Comparison of ENCODE assay signal across 11 cellular contexts in genomic region chr22:39076117-39076516, GRCh38. TPM values are rescaled to one million over a fixed set of nuclear protein-coding genes. Genes with fewer than 3 reads are reported as not detected.
DNase-seq lines count a peak whose midpoint lies in the region; ATAC-seq, FAIRE-seq and TF ChIP-seq lines count a peak whose summit lies in the region.
"Not testable (repeated sequence)": the region's sequence is repeated elsewhere in the genome, so short reads cannot be mapped to it uniquely, and the experiment has no call there.
"Had no signal": no experiment of that assay in that cellular context is flagged by ENCODE, and none has a peak within 500 bp of the region (broad histone marks: within the 10 kb centered on the region; RNA-seq: fewer than 3 reads in every experiment).

No MANE protein-coding gene starts in this region.

- not testable (repeated sequence) for H3K27ac ChIP-seq in BLaER1 treated with 17β-estradiol and CSF1 and Interleukin-3, amounts not matched to agents 10 nM and 100 nM

- peaks cover 32% of the 10 kb centered on the region for H3K4me1 Mint-ChIP-seq in activated CD4-positive, alpha-beta T cell treated with anti-CD3 and anti-CD28 coated beads, Interleukin-2, amount 10 ng/mL, durations not matched to agents 24 days and 14 days
- H3K4me1 Mint-ChIP-seq in activated naive CD4-positive, alpha-beta T cell treated with anti-CD3 and anti-CD28 coated beads for 36 hours (ENCODE audit: low read depth): peaks cover 27% of the 10 kb centered on the region
- peaks cover 38 to 47% of the 10 kb centered on the region in 2 donors for H3K4me1 Mint-ChIP-seq in effector memory CD8-positive, alpha-beta T cell (ENCODE audit: low read depth in 2 of 2)
- H3K4me1 Mint-ChIP-seq in mesothelial cell of epicardium: peaks cover 21% of the 10 kb centered on the region
- H3K4me1 Mint-ChIP-seq in stimulated activated effector memory CD8-positive, alpha-beta T cell treated with anti-CD3 and anti-CD28 coated beads, Interleukin-12 subunit alpha, Interleukin-12 subunit beta, amount 100 ng/mL, for 72 hours: peaks cover 35% of the 10 kb centered on the region

- ATAC-seq in effector memory CD8-positive, alpha-beta T cell (replicated peaks); stimulated activated effector memory CD8-positive, alpha-beta T cell treated with anti-CD3 and anti-CD28 coated beads, Interleukin-12 subunit alpha, Interleukin-12 subunit beta, amount 100 ng/mL, for 72 hours: not testable (repeated sequence)

- intact Hi-C loops in activated CD4-positive, alpha-beta T cell treated with anti-CD3 and anti-CD28 coated beads, Interleukin-2, amount 10 ng/mL, durations not matched to agents 24 days and 14 days (cut with micrococcal nuclease): not testable (repeated sequence)
- intact Hi-C loops in activated naive CD4-positive, alpha-beta T cell treated with anti-CD3 and anti-CD28 coated beads for 36 hours (cut with micrococcal nuclease): loop anchor here (2.0 to 5.0 kb wide), 2 partner anchors 41 to 54 kb away; partner anchors contain the start of gene APOBEC3D

- H3K27me3 ChIP-seq in BLaER1 treated with 17β-estradiol and CSF1 and Interleukin-3, amounts not matched to agents 10 nM and 100 nM: not testable (repeated sequence)

- H3K9me3 ChIP-seq in BLaER1 treated with 17β-estradiol and CSF1 and Interleukin-3, amounts not matched to agents 10 nM and 100 nM (replicated peaks in 1 of 11): not testable (repeated sequence)

- DNase-seq in GM12891 (ENCODE audit: insufficient read length, low spot score); activated naive CD4-positive, alpha-beta T cell treated with anti-CD3 and anti-CD28 coated beads for 36 hours; effector memory CD8-positive, alpha-beta T cell; mesothelial cell of epicardium (ENCODE audit: low spot score in 2 of 2, unreplicated experiment in 2 of 2); stimulated activated effector memory CD8-positive, alpha-beta T cell treated with anti-CD3 and anti-CD28 coated beads, Interleukin-12 subunit alpha, Interleukin-12 subunit beta, amount 100 ng/mL, for 72 hours (ENCODE audit: low spot score in 2 of 2): not testable (repeated sequence)
- DNase-seq in NCI-H526 treated with DMSO at 0.1 percent for 48 hours (lab: John Stamatoyannopoulos, UW): peak; percentile 1
- peak; percentile 59 for DNase-seq in activated CD4-positive, alpha-beta T cell treated with anti-CD3 and anti-CD28 coated beads, Interleukin-2, amount 10 ng/mL, durations not matched to agents 24 days and 14 days

- not testable (repeated sequence) for H3K9ac ChIP-seq in BLaER1 treated with 17β-estradiol and CSF1 and Interleukin-3, amounts not matched to agents 10 nM and 100 nM

- not testable (repeated sequence) for H3K4me3 ChIP-seq in BLaER1 treated with 17β-estradiol and CSF1 and Interleukin-3, amounts not matched to agents 10 nM and 100 nM

- H3K27me3 Mint-ChIP-seq in activated CD4-positive, alpha-beta T cell treated with anti-CD3 and anti-CD28 coated beads, Interleukin-2, amount 10 ng/mL, durations not matched to agents 24 days and 14 days; activated naive CD4-positive, alpha-beta T cell treated with anti-CD3 and anti-CD28 coated beads for 36 hours (ENCODE audit: low read depth); effector memory CD8-positive, alpha-beta T cell; mesothelial cell of epicardium (ENCODE audit: low read depth): not testable (repeated sequence)

- H3K4me3 Mint-ChIP-seq in activated CD4-positive, alpha-beta T cell treated with anti-CD3 and anti-CD28 coated beads, Interleukin-2, amount 10 ng/mL, durations not matched to agents 24 days and 14 days: peak overlapping the region; percentile 77
- H3K4me3 Mint-ChIP-seq in activated naive CD4-positive, alpha-beta T cell treated with anti-CD3 and anti-CD28 coated beads for 36 hours: peak overlapping the region; percentile 64
- H3K4me3 Mint-ChIP-seq in effector memory CD8-positive, alpha-beta T cell: peak overlapping the region; percentile 76 to 98
- H3K4me3 Mint-ChIP-seq in mesothelial cell of epicardium: peak overlapping the region; percentile 63
- H3K4me3 Mint-ChIP-seq in stimulated activated effector memory CD8-positive, alpha-beta T cell treated with anti-CD3 and anti-CD28 coated beads, Interleukin-12 subunit alpha, Interleukin-12 subunit beta, amount 100 ng/mL, for 72 hours: peak overlapping the region; percentile 99

- peak overlapping the region in 10 of 11 experiments; percentile 48 to 89 (median 64); a peak in 19 of 22 replicates for H3K4me2 ChIP-seq in BLaER1 treated with 17β-estradiol and CSF1 and Interleukin-3, amounts not matched to agents 10 nM and 100 nM

- FAIRE-seq in GM12891 (lab: Jason Lieb, UNC): peak; percentile 35

- H3K36me3 Mint-ChIP-seq in activated CD4-positive, alpha-beta T cell treated with anti-CD3 and anti-CD28 coated beads, Interleukin-2, amount 10 ng/mL, durations not matched to agents 24 days and 14 days (ENCODE audit: low read depth): peaks cover 17% of the 10 kb centered on the region
- not testable (repeated sequence) for H3K36me3 Mint-ChIP-seq in activated naive CD4-positive, alpha-beta T cell treated with anti-CD3 and anti-CD28 coated beads for 36 hours (ENCODE audit: low read depth); mesothelial cell of epicardium
- H3K36me3 Mint-ChIP-seq in effector memory CD8-positive, alpha-beta T cell (ENCODE audit: insufficient read depth): peaks cover 43% of the 10 kb centered on the region
- peaks cover 50% of the 10 kb centered on the region for H3K36me3 Mint-ChIP-seq in stimulated activated effector memory CD8-positive, alpha-beta T cell treated with anti-CD3 and anti-CD28 coated beads, Interleukin-12 subunit alpha, Interleukin-12 subunit beta, amount 100 ng/mL, for 72 hours

- H4K20me1 ChIP-seq in BLaER1 treated with 17β-estradiol and CSF1 and Interleukin-3, amounts not matched to agents 10 nM and 100 nM: not testable (repeated sequence)

- peaks cover 2 to 15% (median 6%) of the 10 kb centered on the region in 11 experiments; a peak in 12 of 22 replicates for H3K36me3 ChIP-seq in BLaER1 treated with 17β-estradiol and CSF1 and Interleukin-3, amounts not matched to agents 10 nM and 100 nM

- not testable (repeated sequence) for TF ChIP-seq CTCF in mesothelial cell of epicardium (IDR thresholded peaks at IDR 0.05; ENCODE audit: unreplicated experiment)

- TF ChIP-seq POLR2A in GM12891 (IDR thresholded peaks at IDR 0.05; ENCODE audit: low read depth, low read length): not testable (repeated sequence)

- H3K4me1 ChIP-seq in BLaER1 treated with 17β-estradiol and CSF1 and Interleukin-3, amounts not matched to agents 10 nM and 100 nM: peaks cover 25 to 54% (median 43%) of the 10 kb centered on the region in 10 experiments

- CTCF ChIA-PET in activated naive CD4-positive, alpha-beta T cell treated with anti-CD3 and anti-CD28 coated beads for 36 hours (lab: Charles Lee): not testable (repeated sequence)

- not testable (repeated sequence) for H3K9me3 Mint-ChIP-seq in activated CD4-positive, alpha-beta T cell treated with anti-CD3 and anti-CD28 coated beads, Interleukin-2, amount 10 ng/mL, durations not matched to agents 24 days and 14 days; activated naive CD4-positive, alpha-beta T cell treated with anti-CD3 and anti-CD28 coated beads for 36 hours; effector memory CD8-positive, alpha-beta T cell; mesothelial cell of epicardium; stimulated activated effector memory CD8-positive, alpha-beta T cell treated with anti-CD3 and anti-CD28 coated beads, Interleukin-12 subunit alpha, Interleukin-12 subunit beta, amount 100 ng/mL, for 72 hours

- peak overlapping the region; percentile 88 for H3K27ac Mint-ChIP-seq in activated CD4-positive, alpha-beta T cell treated with anti-CD3 and anti-CD28 coated beads, Interleukin-2, amount 10 ng/mL, durations not matched to agents 24 days and 14 days
- peak overlapping the region; percentile 20 for H3K27ac Mint-ChIP-seq in activated naive CD4-positive, alpha-beta T cell treated with anti-CD3 and anti-CD28 coated beads for 36 hours
- peak overlapping the region; percentile 98 to 99 for H3K27ac Mint-ChIP-seq in effector memory CD8-positive, alpha-beta T cell
- H3K27ac Mint-ChIP-seq in mesothelial cell of epicardium: not testable (repeated sequence)
- H3K27ac Mint-ChIP-seq in stimulated activated effector memory CD8-positive, alpha-beta T cell treated with anti-CD3 and anti-CD28 coated beads, Interleukin-12 subunit alpha, Interleukin-12 subunit beta, amount 100 ng/mL, for 72 hours: peak overlapping the region; percentile 96

TF ChIP-seq in GM12891, 5 proteins besides CTCF, POLR2A, EP300 and RAD21:
- TF ChIP-seq POU2F2 (IDR thresholded peaks at IDR 0.05; ENCODE audit: low read depth, low read length): peak; percentile 74; the same call in 1 of the 2 replicates

RNA-seq across cellular contexts. Expression of gene APOBEC3G, which starts 1.0 kb away (rescaled TPM):
- polyA plus RNA-seq in GM12891 (2012; ENCODE audit: low read depth, missing spikeins): 88.3 TPM
- 47.2 and 48.5 TPM in 2 replicates for total RNA-seq in activated CD4-positive, alpha-beta T cell treated with anti-CD3 and anti-CD28 coated beads, Interleukin-2, amount 10 ng/mL, durations not matched to agents 24 days and 14 days
- total RNA-seq in activated naive CD4-positive, alpha-beta T cell treated with anti-CD3 and anti-CD28 coated beads for 36 hours: 10 to 100 TPM; 23.1 to 24.1 TPM
- total RNA-seq in mesothelial cell of epicardium: 5.5 to 6.7 TPM (median 6.1 TPM) in 3 replicates

RNA-seq across cellular contexts. Expression of gene APOBEC3H, which starts 20.9 kb away (rescaled TPM):
- polyA plus RNA-seq in GM12891 (2012; ENCODE audit: low read depth, missing spikeins): 20.9 TPM
- 5.8 and 7.6 TPM in 2 replicates for total RNA-seq in activated CD4-positive, alpha-beta T cell treated with anti-CD3 and anti-CD28 coated beads, Interleukin-2, amount 10 ng/mL, durations not matched to agents 24 days and 14 days
- total RNA-seq in activated naive CD4-positive, alpha-beta T cell treated with anti-CD3 and anti-CD28 coated beads for 36 hours: 10 to 100 TPM; 11.9 to 13.2 TPM
- 0.49 TPM in 1 of 3 replicates, not detected in the others for total RNA-seq in mesothelial cell of epicardium
- total RNA-seq: Daoy, gastrocnemius medialis, psoas muscle had no signal

RNA-seq across cellular contexts. Expression of gene APOBEC3F, which starts 35.5 kb away (rescaled TPM):
- polyA plus RNA-seq in GM12891 (2012; ENCODE audit: low read depth, missing spikeins): 11.2 TPM
- total RNA-seq in activated CD4-positive, alpha-beta T cell treated with anti-CD3 and anti-CD28 coated beads, Interleukin-2, amount 10 ng/mL, durations not matched to agents 24 days and 14 days: 16.9 and 19.8 TPM in 2 replicates
- total RNA-seq in activated naive CD4-positive, alpha-beta T cell treated with anti-CD3 and anti-CD28 coated beads for 36 hours: 10 to 100 TPM; 12.3 to 12.4 TPM
- total RNA-seq in mesothelial cell of epicardium: 19.0 to 23.8 TPM (median 21.4 TPM) in 3 replicates

RNA-seq across cellular contexts. Expression of gene APOBEC3D, which starts 55.2 kb away (rescaled TPM):
- 9.2 TPM for polyA plus RNA-seq in GM12891 (2012; ENCODE audit: low read depth, missing spikeins)
- 26.2 and 26.7 TPM in 2 replicates for total RNA-seq in activated CD4-positive, alpha-beta T cell treated with anti-CD3 and anti-CD28 coated beads, Interleukin-2, amount 10 ng/mL, durations not matched to agents 24 days and 14 days
- 10 to 100 TPM; 18.8 to 19.5 TPM for total RNA-seq in activated naive CD4-positive, alpha-beta T cell treated with anti-CD3 and anti-CD28 coated beads for 36 hours
- total RNA-seq in mesothelial cell of epicardium: 3.1 to 4.2 TPM (median 3.2 TPM) in 3 replicates
